In genomic region chr6:14487625-14488024, GRCh38 we compare ENCODE assay signal across 22 cellular contexts.
A peak's percentile ranks its signal among the peaks of the same experiment; 100 is the strongest.
DNase-seq lines count a peak whose midpoint lies in the region; ATAC-seq, FAIRE-seq and TF ChIP-seq lines count a peak whose summit lies in the region.
"Had no signal": no experiment of that assay in that cellular context is flagged by ENCODE, and none has a peak within 500 bp of the region (broad histone marks: within the 10 kb centered on the region; RNA-seq: fewer than 3 reads in every experiment).

No MANE protein-coding gene starts in this region.

- no peak for ATAC-seq in K562
- no peak for ATAC-seq in GM18519 (IDR thresholded peaks at IDR 0.05; ENCODE audit: low FRiP score, unreplicated experiment)
- no peak for ATAC-seq in GM18909 (IDR thresholded peaks at IDR 0.05; ENCODE audit: poor library complexity, unreplicated experiment)
- ATAC-seq: A549, GM12878 had no signal

- WGBS in K562 (ENCODE audit: insufficient coverage, low coverage, missing lambda C conversion rate): 72% methylated on average over 3 of the region's 3 CpGs

- H3K36me3 ChIP-seq in BLaER1: peaks cover 11% of the 10 kb centered on the region
- no peaks in the 10 kb centered on the region for H3K36me3 ChIP-seq in K562 (ENCODE audit: control insufficient read depth, insufficient read depth, low read length)

- no TSS peak for BruUV-seq in K562 (replicated peaks; lab: Mats Ljungman, UMichigan)

- H3K9ac ChIP-seq in BLaER1 (no peak overlapping the region), K562 (ENCODE audit: insufficient read depth in 1 of 2, low read depth in 2 of 2, low read length in 2 of 2) (no peak overlapping the region)

- H4K20me1 ChIP-seq in BLaER1 (no peaks in the 10 kb centered on the region), K562 (replicated peaks; ENCODE audit: control insufficient read depth, insufficient read depth, low read length) (no peaks in the 10 kb centered on the region)

- H2AFZ ChIP-seq in K562 (ENCODE audit: low read depth, low read length): no peak overlapping the region

- no peaks in the 10 kb centered on the region for H3K27me3 ChIP-seq in BLaER1
- H3K27me3 ChIP-seq in HL-60 (ENCODE audit: insufficient read depth, poor library complexity, severe bottlenecking): no peaks in the 10 kb centered on the region
- no peaks in the 10 kb centered on the region for H3K27me3 ChIP-seq in K562 (ENCODE audit: control insufficient read depth in 2 of 2, insufficient read depth in 2 of 2, low read length in 2 of 2)

- H3K9me3 ChIP-seq in BLaER1 (peaks cover 32% of the 10 kb centered on the region), K562 (replicated peaks; ENCODE audit: control insufficient read depth, insufficient read depth, low read depth, low read length) (peaks cover 9% of the 10 kb centered on the region)
- H3K9me3 ChIP-seq: A549 had no signal

- in situ Hi-C loops in K562 (cut with MboI): no loop called here

- FAIRE-seq in K562 (lab: Jason Lieb, UNC): no peak
- FAIRE-seq: A549, GM12878, GM12892, GM18507 had no signal

- CTCF ChIA-PET in K562 (lab: Yijun Ruan, JAX; ENCODE audit: low intra/inter-chr PET ratio): no interaction called here

- no peak for DNase-seq in HL-60 (ENCODE audit: low read depth in 1 of 2, low spot score in 1 of 2)
- DNase-seq in K562 (ENCODE audit: extremely low read depth in 1 of 4, low spot score in 3 of 4): no peak
- DNase-seq in HuH-7.5 (ENCODE audit: low spot score): no peak
- DNase-seq: AML-193; C1 segment of cervical spinal cord; CD4-positive, alpha-beta memory T cell; CD4-positive, CD25-positive, alpha-beta regulatory T cell; CD8-positive, alpha-beta memory T cell; COR-L47; DMS 273 treated with DMSO at 0.1 percent for 48 hours; DMS153; DMS79; DND-41; EL had no signal

- H3K4me3 ChIP-seq in BLaER1 (peak overlapping the region; percentile 31; the same call in 1 of the 2 replicates), HL-60 (replicated peaks; ENCODE audit: insufficient read depth, low read length) (no peak overlapping the region), K562 (no peak overlapping the region)
- H3K4me3 ChIP-seq: A549, GM12878 had no signal

- no peak for TF ChIP-seq RAD21 in K562 (CRISPR knock-in tag; conservative IDR thresholded peaks at IDR 0.05 in 1 of 2, IDR thresholded peaks at IDR 0.05 in 1 of 2)

- TF ChIP-seq CTCF in HL-60 (IDR thresholded peaks at IDR 0.05; ENCODE audit: insufficient read depth, low read length): no peak
- TF ChIP-seq CTCF in K562 (IDR thresholded peaks at IDR 0.05 in 2 of 3, conservative IDR thresholded peaks at IDR 0.05 in 1 of 3; ENCODE audit: insufficient read depth in 2 of 3, low read depth in 1 of 3, low read length in 3 of 3): no peak

- no peaks in the 10 kb centered on the region for H3K79me2 ChIP-seq in K562 (ENCODE audit: control insufficient read depth, insufficient read depth, low read length)

- intact Hi-C loops in K562 (cut with micrococcal nuclease): no loop called here

- H3K4me2 ChIP-seq in BLaER1 (no peak overlapping the region), K562 (ENCODE audit: insufficient read depth, low read length) (no peak overlapping the region)
- H3K4me2 ChIP-seq: A549 had no signal

- H3K4me1 ChIP-seq in BLaER1 (no peaks in the 10 kb centered on the region), K562 (replicated peaks in 1 of 2; ENCODE audit: control insufficient read depth in 2 of 2, insufficient read depth in 2 of 2, low read length in 2 of 2) (peaks cover 0 to 4% of the 10 kb centered on the region in 2 experiments; a peak in 1 of 5 replicates)

- H3K27ac ChIP-seq in BLaER1 (no peak overlapping the region), HL-60 (replicated peaks) (0 out of 2 replicates have a peak overlapping the region, but pooled peaks have one; percentile 6), K562 (ENCODE audit: extremely low read depth, low read depth, low read length) (no peak overlapping the region; the same call in 2 of the 3 replicates)
- H3K27ac ChIP-seq: 22Rv1, A549 had no signal

- H3K9me1 ChIP-seq in K562 (ENCODE audit: control insufficient read depth, insufficient read depth, low read length): no peaks in the 10 kb centered on the region

- no peak for TF ChIP-seq EP300 in K562 (IDR thresholded peaks at IDR 0.05; ENCODE audit: low read length)

- POLR2A ChIA-PET in K562 (lab: Yijun Ruan, JAX): interaction anchor here (0.5 to 2.8 kb wide), 5 partner anchors 9 to 70 kb away, joined by 3 to 9 read pairs (median 4); no protein-coding TSS in a partner anchor

- TF ChIP-seq POLR2A in K562 (conservative IDR thresholded peaks at IDR 0.05): no peak

TF ChIP-seq in K562, 482 proteins besides CTCF, POLR2A, EP300 and RAD21 (continues in another document):
- TF ChIP-seq PML (IDR thresholded peaks at IDR 0.05; ENCODE audit: low read length) (no peak), CBX1 (IDR thresholded peaks at IDR 0.05; ENCODE audit: low read depth) (peak; percentile 72; the same call in 1 of the 2 replicates), EZH2 (IDR thresholded peaks at IDR 0.05; ENCODE audit: borderline replicate concordance, low read depth, low read length) (no peak), ZNF280A (IDR thresholded peaks at IDR 0.05; ENCODE audit: low read depth, partially characterized antibody) (peak; percentile 72), MTA3 (IDR thresholded peaks at IDR 0.05; ENCODE audit: borderline replicate concordance) (no peak), ZKSCAN3 (CRISPR knock-in tag; IDR thresholded peaks at IDR 0.05) (no peak), POLR2H (tag; IDR thresholded peaks at IDR 0.05; ENCODE audit: low read depth) (no peak), CREB3 (tag; conservative IDR thresholded peaks at IDR 0.05; ENCODE audit: low read depth) (no peak)
- TF ChIP-seq, protein P1, sequence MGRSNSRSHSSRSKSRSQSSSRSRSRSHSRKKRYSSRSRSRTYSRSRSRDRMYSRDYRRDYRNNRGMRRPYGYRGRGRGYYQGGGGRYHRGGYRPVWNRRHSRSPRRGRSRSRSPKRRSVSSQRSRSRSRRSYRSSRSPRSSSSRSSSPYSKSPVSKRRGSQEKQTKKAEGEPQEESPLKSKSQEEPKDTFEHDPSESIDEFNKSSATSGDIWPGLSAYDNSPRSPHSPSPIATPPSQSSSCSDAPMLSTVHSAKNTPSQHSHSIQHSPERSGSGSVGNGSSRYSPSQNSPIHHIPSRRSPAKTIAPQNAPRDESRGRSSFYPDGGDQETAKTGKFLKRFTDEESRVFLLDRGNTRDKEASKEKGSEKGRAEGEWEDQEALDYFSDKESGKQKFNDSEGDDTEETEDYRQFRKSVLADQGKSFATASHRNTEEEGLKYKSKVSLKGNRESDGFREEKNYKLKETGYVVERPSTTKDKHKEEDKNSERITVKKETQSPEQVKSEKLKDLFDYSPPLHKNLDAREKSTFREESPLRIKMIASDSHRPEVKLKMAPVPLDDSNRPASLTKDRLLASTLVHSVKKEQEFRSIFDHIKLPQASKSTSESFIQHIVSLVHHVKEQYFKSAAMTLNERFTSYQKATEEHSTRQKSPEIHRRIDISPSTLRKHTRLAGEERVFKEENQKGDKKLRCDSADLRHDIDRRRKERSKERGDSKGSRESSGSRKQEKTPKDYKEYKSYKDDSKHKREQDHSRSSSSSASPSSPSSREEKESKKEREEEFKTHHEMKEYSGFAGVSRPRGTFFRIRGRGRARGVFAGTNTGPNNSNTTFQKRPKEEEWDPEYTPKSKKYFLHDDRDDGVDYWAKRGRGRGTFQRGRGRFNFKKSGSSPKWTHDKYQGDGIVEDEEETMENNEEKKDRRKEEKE (IDR thresholded peaks at IDR 0.05; ENCODE audit: borderline replicate concordance in 1 of 2, control insufficient read depth in 1 of 2, low read depth in 2 of 2, low read length in 1 of 2): no peak
